ENCODE assay signal across 8 cellular contexts in the genomic region with DNA sequence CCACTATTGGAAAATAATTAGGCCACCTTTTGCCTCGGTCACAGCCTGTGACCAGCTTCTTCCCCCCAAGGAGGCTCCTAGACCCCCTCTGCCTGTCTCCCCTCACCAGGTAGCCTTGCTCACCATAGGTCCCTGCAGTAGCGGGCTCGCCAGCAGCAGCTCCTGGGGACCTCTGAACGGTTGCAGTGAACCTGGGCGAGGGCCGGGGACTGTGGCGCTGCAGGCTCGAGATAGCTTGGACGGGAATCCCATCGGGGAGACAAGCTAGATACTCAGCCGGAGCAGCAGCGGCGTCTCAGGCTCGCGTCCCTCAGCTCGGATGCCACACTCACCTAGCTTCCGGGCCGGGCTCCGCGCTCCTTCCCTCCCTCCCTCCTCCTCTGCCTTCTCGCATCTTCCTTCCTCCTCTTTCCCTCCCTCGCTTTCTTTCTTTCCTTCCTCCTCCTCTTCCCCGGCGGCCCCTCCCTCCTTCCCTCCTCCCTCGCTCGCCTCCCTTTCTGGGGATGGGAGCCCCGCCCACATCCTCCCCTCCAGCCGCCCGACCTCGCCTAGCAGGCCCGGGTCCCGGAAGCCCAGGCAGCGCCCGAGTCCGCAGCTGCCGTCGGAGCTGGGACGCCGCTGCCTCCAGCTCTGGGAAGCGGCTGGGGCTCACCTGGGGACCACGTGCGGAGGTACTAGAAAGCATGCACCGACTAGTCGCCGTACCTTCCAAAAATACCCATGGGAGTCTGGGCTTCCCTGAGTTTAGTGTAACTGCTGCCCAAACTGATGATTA. TPM values are rescaled to one million over a fixed set of nuclear protein-coding genes. Genes with fewer than 3 reads are reported as not detected.
DNase-seq lines count a peak whose midpoint lies in the region; ATAC-seq, FAIRE-seq and TF ChIP-seq lines count a peak whose summit lies in the region.

A gene (minus strand): TSS at position 399 of the 775 bp plus-strand sequence. CDS start 4,603 bp downstream, outside the sequence.

- H3K79me2 ChIP-seq in DND-41 (ENCODE audit: insufficient read depth, low read length), result no peaks in the 10 kb centered on the region

- H3K4me3 ChIP-seq in DND-41 (ENCODE audit: low read depth in 1 of 2, low read length in 2 of 2) (no peak within 1 kb of the TSS), astrocyte of the spinal cord (ENCODE audit: low read depth, low read length) (peak within 1 kb of the TSS; percentile 65), iPS-15b (ENCODE audit: low read depth, low read length) (peak within 1 kb of the TSS; percentile 76), skeletal muscle tissue (ENCODE audit: low read length in 3 of 3) (peak within 1 kb of the TSS; percentile 72 to 81 (median 80))

- H3K36me3 ChIP-seq in DND-41 (ENCODE audit: insufficient read depth, low read length), result no peaks in the 10 kb centered on the region
- H3K36me3 ChIP-seq in KOPT-K1 (ENCODE audit: insufficient read depth, low read length), result peaks cover 14% of the 10 kb centered on the region
- H3K36me3 ChIP-seq in iPS-15b (ENCODE audit: control insufficient read depth, insufficient read depth, low read length), result no peaks in the 10 kb centered on the region
- H3K36me3 ChIP-seq in skeletal muscle tissue (ENCODE audit: control insufficient read depth in 3 of 3, insufficient read depth in 3 of 3, low read length in 3 of 3), result peaks cover 0 to 3% (median 0%) of the 10 kb centered on the region in 3 donors

- no peak for TF ChIP-seq POLR2A in GM12891 (IDR thresholded peaks at IDR 0.05; ENCODE audit: low read depth, low read length)

- H3K4me1 ChIP-seq in DND-41 (ENCODE audit: insufficient read depth, low read length) (peaks cover 15% of the 10 kb centered on the region), iPS-15b (ENCODE audit: control insufficient read depth, insufficient read depth, low read length) (peaks cover 12% of the 10 kb centered on the region), skeletal muscle tissue (ENCODE audit: control insufficient read depth in 3 of 3, insufficient read depth in 3 of 3, low read length in 3 of 3) (peaks cover 19 to 43% (median 20%) of the 10 kb centered on the region in 3 donors)

- no peak within 1 kb of the TSS for H3K4me2 ChIP-seq in DND-41 (ENCODE audit: insufficient read depth, low read length)

- 0 out of 2 replicates have a peak within 1 kb of the TSS, but pooled peaks have one; percentile 13 for H2AFZ ChIP-seq in DND-41 (ENCODE audit: low read depth, low read length)

- H3K27me3 ChIP-seq in DND-41 (ENCODE audit: insufficient read depth, low read length, poor library complexity) (no peaks in the 10 kb centered on the region), iPS-15b (ENCODE audit: control insufficient read depth, insufficient read depth, low read length) (peaks cover 79% of the 10 kb centered on the region), skeletal muscle tissue (ENCODE audit: control insufficient read depth in 3 of 3, insufficient read depth in 3 of 3, low read length in 3 of 3) (peaks cover 41 to 54% (median 51%) of the 10 kb centered on the region in 3 donors)

- in situ Hi-C loops in astrocyte of the spinal cord (cut with HindIII; ENCODE audit: low sequenced_read_pairs), result no loop called here

- TF ChIP-seq CTCF in DND-41 (IDR thresholded peaks at IDR 0.05; ENCODE audit: borderline replicate concordance, extremely low read depth, low read length, poor library complexity, severe bottlenecking), result no peak
- no peak for TF ChIP-seq CTCF in astrocyte of the spinal cord (IDR thresholded peaks at IDR 0.05; ENCODE audit: low read depth, low read length)

- FAIRE-seq in GM12891 (lab: Jason Lieb, UNC), result no peak

- H3K27ac ChIP-seq in DND-41 (ENCODE audit: low read length) (no peak within 1 kb of the TSS), KOPT-K1 (ENCODE audit: low read depth, low read length, poor library complexity, severe bottlenecking) (peak within 1 kb of the TSS; percentile 63), skeletal muscle tissue (ENCODE audit: low read depth, low read length) (peak within 1 kb of the TSS; percentile 72)

- ATAC-seq in DND-41 (ENCODE audit: insufficient read depth, low read depth) (no peak), HG02798 (IDR thresholded peaks at IDR 0.05; ENCODE audit: poor library complexity, unreplicated experiment) (no peak)

- no peaks in the 10 kb centered on the region for H4K20me1 ChIP-seq in DND-41 (ENCODE audit: insufficient read depth, low read length)

- no peak within 1 kb of the TSS for H3K9ac ChIP-seq in DND-41 (ENCODE audit: low read depth, low read length)
- H3K9ac ChIP-seq in iPS-15b (ENCODE audit: low read depth, low read length), result peak within 1 kb of the TSS; percentile 38
- H3K9ac ChIP-seq in skeletal muscle tissue (ENCODE audit: low read depth in 1 of 3, low read length in 3 of 3), result peak within 1 kb of the TSS; percentile 64 to 79 (median 72)

- H3K9me3 ChIP-seq in DND-41 (ENCODE audit: insufficient read depth, low read length, severe bottlenecking) (peaks cover 11% of the 10 kb centered on the region), KOPT-K1 (ENCODE audit: insufficient read depth, low read length, poor library complexity, severe bottlenecking) (peaks cover 12% of the 10 kb centered on the region), iPS-15b (ENCODE audit: control insufficient read depth, insufficient read depth, low read length) (no peaks in the 10 kb centered on the region), skeletal muscle tissue (ENCODE audit: control insufficient read depth in 3 of 3, low read length in 3 of 3) (no peaks in the 10 kb centered on the region)

- DNase-seq in DND-41, result no peak
- peak; percentile 71 for DNase-seq in astrocyte of the spinal cord (ENCODE audit: low read depth, low spot score)
- no peak for DNase-seq in GM12891 (ENCODE audit: insufficient read length, low spot score)
- DNase-seq in activated CD4-positive, CD25-positive, alpha-beta regulatory T cell treated with anti-CD3 and anti-CD28 coated beads, Interleukin-2, amount 50 U/mL, for 72 hours, result no peak

TF ChIP-seq in GM12891, 5 proteins besides CTCF, POLR2A, EP300 and RAD21:
- TF ChIP-seq POLR2AphosphoS5 (IDR thresholded peaks at IDR 0.05; ENCODE audit: low read depth, low read length) (no peak), PAX5 (IDR thresholded peaks at IDR 0.05; ENCODE audit: insufficient read depth, low read length, severe bottlenecking) (no peak), SPI1 (IDR thresholded peaks at IDR 0.05; ENCODE audit: low read depth, low read length) (no peak), TAF1 (IDR thresholded peaks at IDR 0.05; ENCODE audit: low read depth, low read length) (no peak), POU2F2 (IDR thresholded peaks at IDR 0.05; ENCODE audit: low read depth, low read length) (no peak)
TF ChIP-seq in GM12891: peak in this region for 0.

RNA-seq across cellular contexts. Expression of the gene that starts here (rescaled TPM):
- 5.2 TPM for total RNA-seq in skeletal muscle tissue
- 0.42 TPM for polyA plus RNA-seq in GM12891 (2012; ENCODE audit: low read depth, missing spikeins)

Comparison
In these comparisons a context has a peak if more than half of its experiments do, and no peak if none do; other contexts are left out.
1. H3K4me3 ChIP-seq: peak in astrocyte of the spinal cord (single experiment), iPS-15b (single experiment) and skeletal muscle tissue (3 of 3); none in DND-41 (0 of 2).